In the genomic region with DNA sequence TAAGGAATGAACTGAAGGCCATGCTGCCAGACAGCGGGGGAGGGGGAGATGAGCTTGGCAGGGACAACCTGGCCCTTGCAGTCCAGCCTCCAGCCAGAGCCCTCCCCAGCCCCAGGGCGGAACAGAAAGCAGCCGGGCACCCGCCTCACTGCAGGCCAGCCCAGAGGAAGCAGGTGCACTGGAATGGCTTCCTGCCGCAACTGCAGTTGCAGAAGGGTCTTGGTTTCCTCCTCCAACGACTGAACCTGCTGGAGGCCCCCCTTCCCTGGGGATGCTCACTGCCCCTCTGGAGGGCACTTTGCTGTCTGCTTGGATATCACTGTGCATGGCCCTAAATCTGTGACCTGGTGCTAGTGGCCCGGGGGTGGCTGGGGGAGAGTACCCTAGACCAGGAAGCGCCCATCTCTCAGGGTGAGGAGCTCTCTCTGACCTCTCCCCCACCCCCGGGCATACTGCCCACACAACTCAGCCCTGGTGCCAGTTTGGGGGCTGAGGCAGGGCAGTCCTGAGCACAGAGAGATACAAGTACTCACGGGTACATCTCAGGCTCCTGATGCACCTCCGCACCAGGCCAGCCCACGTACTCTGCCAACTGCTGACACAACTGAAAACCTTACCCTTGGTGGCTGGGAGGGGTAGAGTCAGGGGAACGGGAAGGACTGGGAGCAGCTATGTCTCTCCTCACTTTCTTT, we compare ENCODE assay signal across 8 cellular contexts. TPM values are rescaled to one million over a fixed set of nuclear protein-coding genes. Genes with fewer than 3 reads are reported as not detected.
DNase-seq lines count a peak whose midpoint lies in the region; ATAC-seq, FAIRE-seq and TF ChIP-seq lines count a peak whose summit lies in the region.

No MANE protein-coding gene starts in this region.

- TF ChIP-seq EP300 in HepG2 (IDR thresholded peaks at IDR 0.05; ENCODE audit: low read depth in 2 of 2, low read length in 2 of 2) = no peak
- TF ChIP-seq EP300 in HepG2 (CRISPR knock-in tag; IDR thresholded peaks at IDR 0.05; ENCODE audit: borderline replicate concordance) = no peak
- no peak for TF ChIP-seq EP300 in sigmoid colon (IDR thresholded peaks at IDR 0.05)

- H3K4me3 Mint-ChIP-seq in T-helper 1 cell treated with Interleukin-12 subunit alpha and Interleukin-12 subunit beta and Interleukin-4 antibody, amounts not matched to agents 30 μg/mL and 1 μg/mL, for 36 hours = peak overlapping the region; percentile 90

- H3K36me3 ChIP-seq in liver (ENCODE audit: control insufficient read depth in 4 of 4, insufficient read depth in 3 of 4, low read depth in 1 of 4, low read length in 3 of 4) (peaks cover 0 to 4% (median 0%) of the 10 kb centered on the region in 4 donors), HepG2 (replicated peaks in 1 of 2; ENCODE audit: control insufficient read depth in 1 of 2, insufficient read depth in 2 of 2, low read length in 2 of 2) (peaks cover 10 to 16% of the 10 kb centered on the region in 2 experiments), fibroblast of lung (ENCODE audit: control insufficient read depth, insufficient read depth, low read length) (no peaks in the 10 kb centered on the region), sigmoid colon (no peaks in the 10 kb centered on the region)

- H3K9me3 Mint-ChIP-seq in T-helper 1 cell treated with Interleukin-12 subunit alpha and Interleukin-12 subunit beta and Interleukin-4 antibody, amounts not matched to agents 30 μg/mL and 1 μg/mL, for 36 hours = no peaks in the 10 kb centered on the region

- peaks cover 26% of the 10 kb centered on the region for H3K79me2 ChIP-seq in HepG2 (ENCODE audit: insufficient read depth, low read length)
- H3K79me2 ChIP-seq in fibroblast of lung (ENCODE audit: control insufficient read depth, insufficient read depth, low read length) = peaks cover 13% of the 10 kb centered on the region

- in situ Hi-C loops in HepG2 (cut with HindIII; ENCODE audit: extremely low pct_ligation_motif_present, low pct_unique_long_range_greater_than_20kb) = no loop called here

- H3K27ac Mint-ChIP-seq in T-helper 1 cell treated with Interleukin-12 subunit alpha and Interleukin-12 subunit beta and Interleukin-4 antibody, amounts not matched to agents 30 μg/mL and 1 μg/mL, for 36 hours = peak overlapping the region; percentile 98

- POLR2A ChIA-PET in HepG2 (lab: Yijun Ruan, JAX) = no interaction called here

- H2AFZ ChIP-seq in HepG2 (ENCODE audit: low read length) = no peak overlapping the region
- no peak overlapping the region for H2AFZ ChIP-seq in fibroblast of lung (ENCODE audit: low read length)

- ATAC-seq in HepG2 = no peak
- no peak for ATAC-seq in HG02678 (IDR thresholded peaks at IDR 0.05; ENCODE audit: unreplicated experiment)

- H3K4me3 ChIP-seq in liver (ENCODE audit: low read depth in 1 of 3, low read length in 3 of 3) (peak overlapping the region in 1 of 3 donors; percentile 6), HepG2 (replicated peaks in 1 of 3; ENCODE audit: insufficient read depth in 1 of 3, low read depth in 2 of 3, low read length in 3 of 3) (no peak overlapping the region), fibroblast of lung (replicated peaks in 1 of 4; ENCODE audit: control extremely low read depth in 1 of 4, insufficient read depth in 1 of 4, low read depth in 3 of 4, low read length in 4 of 4) (peak overlapping the region; percentile 3 to 57 (median 24)), sigmoid colon (peak overlapping the region in 2 of 4 donors; percentile 43 to 44)

- intact Hi-C loops in HepG2 (cut with micrococcal nuclease; ENCODE audit: unreplicated experiment) = no loop called here
- intact Hi-C loops in sigmoid colon (cut with DNase I) = no loop called here

- DNase-seq in HepG2 (ENCODE audit: low spot score) = no peak
- no peak for DNase-seq in fibroblast of lung (ENCODE audit: low read depth in 2 of 2)
- DNase-seq in sigmoid colon = no peak
- DNase-seq in epidermal melanocyte (ENCODE audit: insufficient read length, low spot score) = no peak
- no peak for DNase-seq in DMS79 (lab: John Stamatoyannopoulos, UW)

- peaks cover 5 to 52% (median 41%) of the 10 kb centered on the region in 4 donors for H3K4me1 ChIP-seq in liver (ENCODE audit: control insufficient read depth in 4 of 4, insufficient read depth in 4 of 4, low read length in 3 of 4)
- H3K4me1 ChIP-seq in HepG2 (ENCODE audit: insufficient read depth, low read length) = peaks cover 29% of the 10 kb centered on the region
- peaks cover 34% of the 10 kb centered on the region for H3K4me1 ChIP-seq in fibroblast of lung (ENCODE audit: control insufficient read depth, extremely low read depth, insufficient read depth, low read length)
- H3K4me1 ChIP-seq in sigmoid colon = peaks cover 0 to 39% (median 35%) of the 10 kb centered on the region in 4 donors

- CTCF ChIA-PET in HepG2 (lab: Yijun Ruan, JAX; ENCODE audit: low intra/inter-chr PET ratio, low total read pairs) = no interaction called here

- no peak for TF ChIP-seq POLR2A in HepG2 (IDR thresholded peaks at IDR 0.05; ENCODE audit: insufficient read depth in 1 of 2, low read depth in 2 of 2, low read length in 2 of 2)
- no peak for TF ChIP-seq POLR2A in sigmoid colon (IDR thresholded peaks at IDR 0.05)

- H3K27me3 ChIP-seq in liver (ENCODE audit: control insufficient read depth in 4 of 4, insufficient read depth in 4 of 4, low read length in 3 of 4) = no peaks in the 10 kb centered on the region
- no peaks in the 10 kb centered on the region for H3K27me3 ChIP-seq in HepG2 (ENCODE audit: control insufficient read depth in 1 of 2, insufficient read depth in 2 of 2, low read length in 2 of 2)
- no peaks in the 10 kb centered on the region for H3K27me3 ChIP-seq in fibroblast of lung (ENCODE audit: control insufficient read depth, insufficient read depth, low read length)
- H3K27me3 ChIP-seq in sigmoid colon = no peaks in the 10 kb centered on the region

- TF ChIP-seq CTCF in liver (IDR thresholded peaks at IDR 0.05; ENCODE audit: low read depth, low read length, missing input control) = no peak
- no peak for TF ChIP-seq CTCF in HepG2 (CRISPR knock-in tag; IDR thresholded peaks at IDR 0.05)
- no peak for TF ChIP-seq CTCF in fibroblast of lung (conservative IDR thresholded peaks at IDR 0.05 in 1 of 2, IDR thresholded peaks at IDR 0.05 in 1 of 2; ENCODE audit: low read depth in 1 of 2, low read length in 2 of 2)
- TF ChIP-seq CTCF in sigmoid colon (IDR thresholded peaks at IDR 0.05) = no peak

- 35% methylated on average over 13 of the region's 13 CpGs for WGBS in liver
- 100% methylated on average over 4 of the region's 13 CpGs for WGBS in HepG2 (ENCODE audit: low lambda C conversion rate)
- WGBS in sigmoid colon, 2 donors = 37 to 82% methylated on average over 13 of the region's 13 CpGs

- BruUV-seq in HepG2 (replicated peaks; lab: Mats Ljungman, UMichigan) = no TSS peak

- no peak overlapping the region for H3K4me2 ChIP-seq in HepG2 (ENCODE audit: low read depth, low read length)
- peak overlapping the region; percentile 61 for H3K4me2 ChIP-seq in fibroblast of lung (ENCODE audit: extremely low read depth, insufficient read depth, low read length)

- H3K9me3 ChIP-seq in liver (ENCODE audit: control insufficient read depth in 4 of 4, low read length in 3 of 4) (no peaks in the 10 kb centered on the region), HepG2 (ENCODE audit: low read length) (no peaks in the 10 kb centered on the region), fibroblast of lung (ENCODE audit: control insufficient read depth, insufficient read depth, low read depth, low read length) (no peaks in the 10 kb centered on the region), sigmoid colon (no peaks in the 10 kb centered on the region)

- H3K4me1 Mint-ChIP-seq in T-helper 1 cell treated with Interleukin-12 subunit alpha and Interleukin-12 subunit beta and Interleukin-4 antibody, amounts not matched to agents 30 μg/mL and 1 μg/mL, for 36 hours (ENCODE audit: low read depth) = peaks cover 59% of the 10 kb centered on the region

- H3K27ac ChIP-seq in liver (ENCODE audit: low read depth in 1 of 2, low read length in 2 of 2) (peak overlapping the region; percentile 52 to 55), HepG2 (ENCODE audit: extremely low read length, insufficient read depth, low read length) (no peak overlapping the region), fibroblast of lung (ENCODE audit: insufficient read depth, low read length) (peak overlapping the region; percentile 80), sigmoid colon (peak overlapping the region; percentile 77 to 84 (median 80))

- no peak overlapping the region for H3K9ac ChIP-seq in liver (ENCODE audit: low read depth in 1 of 2, low read length in 2 of 2)
- H3K9ac ChIP-seq in HepG2 (ENCODE audit: insufficient read depth, low read depth, low read length) = no peak overlapping the region
- no peak overlapping the region for H3K9ac ChIP-seq in fibroblast of lung (ENCODE audit: insufficient read depth, low read length)

- H4K20me1 ChIP-seq in HepG2 (ENCODE audit: insufficient read depth, low read length) (peaks cover 34% of the 10 kb centered on the region), fibroblast of lung (ENCODE audit: control insufficient read depth, extremely low read depth, insufficient read depth, low read length) (no peaks in the 10 kb centered on the region)

- TF ChIP-seq RAD21 in liver (IDR thresholded peaks at IDR 0.05) (no peak), HepG2 (CRISPR knock-in tag; IDR thresholded peaks at IDR 0.05) (no peak)

- FAIRE-seq in HepG2 (lab: Jason Lieb, UNC) = no peak

- H3K27me3 Mint-ChIP-seq in T-helper 1 cell treated with Interleukin-12 subunit alpha and Interleukin-12 subunit beta and Interleukin-4 antibody, amounts not matched to agents 30 μg/mL and 1 μg/mL, for 36 hours (ENCODE audit: low read depth) = no peaks in the 10 kb centered on the region

- peaks cover 21% of the 10 kb centered on the region for H3K36me3 Mint-ChIP-seq in T-helper 1 cell treated with Interleukin-12 subunit alpha and Interleukin-12 subunit beta and Interleukin-4 antibody, amounts not matched to agents 30 μg/mL and 1 μg/mL, for 36 hours (ENCODE audit: low read depth)

RNA-seq across cellular contexts. Expression of a gene that starts 41.1 kb away (rescaled TPM):
- total RNA-seq in liver = 10 to 100 TPM; 38.2 to 81.6 TPM
- 10 to 100 TPM; 26.3 to 36.4 TPM for polyA plus RNA-seq in liver
- total RNA-seq in HepG2 (2016; rRNA removed; fragmentation: Illumina TruSeq; extraction: Trizol) = 21.2 and 24.8 TPM in 2 replicates
- total RNA-seq in HepG2 (2016; cell fraction: cytosol; rRNA removed; fragmentation: Illumina TruSeq; extraction: Trizol; ENCODE audit: low read depth) = 4.9 and 7.5 TPM in 2 replicates
- 16.3 and 25.6 TPM in 2 replicates for total RNA-seq in HepG2 (2016; cell fraction: insoluble cytoplasmic fraction; rRNA removed; fragmentation: Illumina TruSeq; extraction: Trizol)
- 5.8 and 6.0 TPM in 2 replicates for total RNA-seq in HepG2 (2016; cell fraction: membrane; rRNA removed; fragmentation: Illumina TruSeq; extraction: Trizol)
- total RNA-seq in HepG2 (2016; cell fraction: nucleus; rRNA removed; fragmentation: Illumina TruSeq; extraction: Trizol) = 24.8 and 30.3 TPM in 2 replicates
- polyA plus RNA-seq in HepG2 (2011; rRNA removed) = 16.8 and 23.2 TPM in 2 replicates
- polyA plus RNA-seq in HepG2 (2011; cell fraction: cytosol; rRNA removed) = 8.3 and 9.6 TPM in 2 replicates
- 155 and 159 TPM in 2 replicates for polyA plus RNA-seq in HepG2 (2011; cell fraction: nucleus; rRNA removed)
- 42.0 and 44.5 TPM in 2 replicates for polyA plus RNA-seq in HepG2 (2012)
- 0.96 and 1.4 TPM in 2 replicates for polyA plus RNA-seq in HepG2 (2016; cell fraction: cytosol; fragmentation: Illumina TruSeq; extraction: Trizol; ENCODE audit: low read depth)
- polyA plus RNA-seq in HepG2 (2016; cell fraction: insoluble cytoplasmic fraction; fragmentation: Illumina TruSeq; extraction: Trizol; ENCODE audit: low read depth) = 16.0 and 20.4 TPM in 2 replicates
- 2.4 and 3.0 TPM in 2 replicates for polyA plus RNA-seq in HepG2 (2016; cell fraction: membrane; fragmentation: Illumina TruSeq; extraction: Trizol; ENCODE audit: low read depth)
- polyA plus RNA-seq in HepG2 (2016; cell fraction: nucleus; fragmentation: Illumina TruSeq; extraction: Trizol; ENCODE audit: insufficient read depth, low read depth) = 72.8 and 77.7 TPM in 2 replicates
- 39.4 and 67.1 TPM in 2 replicates for polyA minus RNA-seq in HepG2 (2011; rRNA and poly(A)+ RNA removed; ENCODE audit: low replicate concordance)
- 13.7 and 17.4 TPM in 2 replicates for polyA minus RNA-seq in HepG2 (2011; cell fraction: cytosol; rRNA and poly(A)+ RNA removed)
- polyA minus RNA-seq in HepG2 (2011; cell fraction: nucleus; rRNA and poly(A)+ RNA removed) = 65.8 and 83.4 TPM in 2 replicates
- total RNA-seq in fibroblast of lung = 50.3 and 133 TPM in 2 replicates
- polyA plus RNA-seq in fibroblast of lung = 11.7 and 17.5 TPM in 2 replicates
- 34.5 and 50.8 TPM in 2 replicates for polyA plus RNA-seq in fibroblast of lung (2012)
- polyA minus RNA-seq in fibroblast of lung (ENCODE audit: low replicate concordance) = 70.6 and 134 TPM in 2 replicates
- 10 to 100 TPM; 28.2 to 90.3 (median 53.4) TPM for total RNA-seq in sigmoid colon
- 10 to 100 TPM; 24.0 to 92.6 (median 39.8) TPM for polyA plus RNA-seq in sigmoid colon

Comparison
In these comparisons a context has a peak if more than half of its experiments do, and no peak if none do; other contexts are left out.
1. H3K4me3 ChIP-seq: peak in fibroblast of lung (4 of 4); none in HepG2 (0 of 3).